ENCODE assay signal across 8 cellular contexts in the genomic region with DNA sequence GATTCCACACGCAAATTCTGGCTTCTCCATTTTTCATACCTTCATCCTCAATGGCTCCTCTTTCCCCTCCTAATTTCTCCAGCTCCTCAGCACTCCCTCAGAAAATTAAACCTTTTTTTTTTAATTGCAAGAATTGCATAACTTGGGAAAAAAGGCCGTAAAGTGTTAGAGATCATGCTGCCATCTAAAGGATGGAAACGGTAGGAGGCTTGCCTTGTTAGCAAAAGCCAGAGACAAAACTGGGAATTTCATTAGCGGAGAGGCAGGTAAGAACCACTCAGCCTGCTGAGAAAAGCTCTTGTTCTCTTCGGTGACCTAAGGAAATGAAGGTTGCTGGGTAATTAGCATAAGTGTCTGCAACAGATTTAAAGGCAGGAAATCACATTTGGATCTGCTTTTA.
DNase-seq lines count a peak whose midpoint lies in the region; ATAC-seq, FAIRE-seq and TF ChIP-seq lines count a peak whose summit lies in the region.

No MANE protein-coding gene starts in this region.

- peaks cover 11% of the 10 kb centered on the region for H3K9me3 Mint-ChIP-seq in activated naive CD8-positive, alpha-beta T cell treated with anti-CD3 and anti-CD28 coated beads for 36 hours

- peaks cover 11% of the 10 kb centered on the region for H3K36me3 Mint-ChIP-seq in activated naive CD8-positive, alpha-beta T cell treated with anti-CD3 and anti-CD28 coated beads for 36 hours

- no peaks in the 10 kb centered on the region; a peak in 2 of 5 replicates for H3K4me1 ChIP-seq in K562 (replicated peaks in 1 of 2; ENCODE audit: control insufficient read depth in 2 of 2, insufficient read depth in 2 of 2, low read length in 2 of 2)
- peaks cover 0 to 2% of the 10 kb centered on the region in 2 donors for H3K4me1 ChIP-seq in aorta (ENCODE audit: control insufficient read depth in 1 of 2, insufficient read depth in 2 of 2, low read length in 2 of 2)

- H3K4me3 Mint-ChIP-seq in activated naive CD8-positive, alpha-beta T cell treated with anti-CD3 and anti-CD28 coated beads for 36 hours: no peak overlapping the region

- H3K27ac Mint-ChIP-seq in activated naive CD8-positive, alpha-beta T cell treated with anti-CD3 and anti-CD28 coated beads for 36 hours: no peak overlapping the region

- H3K4me3 ChIP-seq in K562 (no peak overlapping the region), aorta (ENCODE audit: low read length in 2 of 2) (no peak overlapping the region)

- no peak for FAIRE-seq in K562 (lab: Jason Lieb, UNC)

- in situ Hi-C loops in ACHN (cut with HindIII; ENCODE audit: low pct_ligation_motif_present, low pct_unique_long_range_greater_than_20kb, low sequenced_read_pairs): no loop called here
- in situ Hi-C loops in K562 (cut with MboI): no loop called here

- ATAC-seq in K562 (no peak), aorta (ENCODE audit: low FRiP score) (no peak), GM19023 (IDR thresholded peaks at IDR 0.05; ENCODE audit: unreplicated experiment) (no peak), GM18498 (IDR thresholded peaks at IDR 0.05; ENCODE audit: unreplicated experiment) (no peak)

- no TSS peak for BruUV-seq in K562 (replicated peaks; lab: Mats Ljungman, UMichigan)

- H3K27me3 ChIP-seq in K562 (ENCODE audit: control insufficient read depth in 2 of 2, insufficient read depth in 2 of 2, low read length in 2 of 2) (no peaks in the 10 kb centered on the region), aorta (ENCODE audit: control insufficient read depth in 1 of 2, insufficient read depth in 2 of 2, low read length in 1 of 2) (no peaks in the 10 kb centered on the region)

- H3K79me2 ChIP-seq in K562 (ENCODE audit: control insufficient read depth, insufficient read depth, low read length): no peaks in the 10 kb centered on the region

- WGBS in K562 (ENCODE audit: insufficient coverage, low coverage, missing lambda C conversion rate): 0% methylated on average over 5 of the region's 5 CpGs
- WGBS in aorta, 2 donors: 7 to 12% methylated on average over 5 of the region's 5 CpGs

- no peak overlapping the region for H3K4me2 ChIP-seq in K562 (ENCODE audit: insufficient read depth, low read length)

- CTCF ChIA-PET in K562 (lab: Yijun Ruan, JAX; ENCODE audit: low intra/inter-chr PET ratio): no interaction called here

- no peaks in the 10 kb centered on the region for H4K20me1 ChIP-seq in K562 (replicated peaks; ENCODE audit: control insufficient read depth, insufficient read depth, low read length)

- no peaks in the 10 kb centered on the region for H3K4me1 Mint-ChIP-seq in activated naive CD8-positive, alpha-beta T cell treated with anti-CD3 and anti-CD28 coated beads for 36 hours

- no peak for TF ChIP-seq POLR2A in K562 (conservative IDR thresholded peaks at IDR 0.05)

- H3K27ac ChIP-seq in K562 (ENCODE audit: extremely low read depth, low read depth, low read length) (no peak overlapping the region), aorta (ENCODE audit: low read depth in 1 of 2, low read length in 2 of 2) (no peak overlapping the region)

- DNase-seq in ACHN (peak; percentile 62), HT1080 (ENCODE audit: low read depth) (peak; percentile 17), K562 (ENCODE audit: extremely low read depth in 1 of 4, low spot score in 3 of 4) (peak in 2 of 4 experiments; percentile 3 to 5), kidney tubule cell (ENCODE audit: low spot score) (peak; percentile 42), aorta (no peak)
- DNase-seq in activated naive CD8-positive, alpha-beta T cell treated with anti-CD3 and anti-CD28 coated beads for 36 hours: no peak

- no peak overlapping the region for H3K9ac ChIP-seq in K562 (ENCODE audit: insufficient read depth in 1 of 2, low read depth in 2 of 2, low read length in 2 of 2)

- peak; percentile 5 to 28 (median 27); a peak in 3 of 6 replicates for TF ChIP-seq CTCF in K562 (IDR thresholded peaks at IDR 0.05 in 2 of 3, conservative IDR thresholded peaks at IDR 0.05 in 1 of 3; ENCODE audit: insufficient read depth in 2 of 3, low read depth in 1 of 3, low read length in 3 of 3)

- H3K9me3 ChIP-seq in K562 (replicated peaks; ENCODE audit: control insufficient read depth, insufficient read depth, low read depth, low read length) (no peaks in the 10 kb centered on the region), aorta (ENCODE audit: control insufficient read depth, low read length) (no peaks in the 10 kb centered on the region)

- H3K9me1 ChIP-seq in K562 (ENCODE audit: control insufficient read depth, insufficient read depth, low read length): no peaks in the 10 kb centered on the region

- POLR2A ChIA-PET in K562 (lab: Yijun Ruan, JAX): no interaction called here

- peak; percentile 15 to 39; a peak in 2 of 4 replicates for TF ChIP-seq RAD21 in K562 (CRISPR knock-in tag; conservative IDR thresholded peaks at IDR 0.05 in 1 of 2, IDR thresholded peaks at IDR 0.05 in 1 of 2)

- TF ChIP-seq EP300 in K562 (IDR thresholded peaks at IDR 0.05; ENCODE audit: low read length): no peak

- H3K27me3 Mint-ChIP-seq in activated naive CD8-positive, alpha-beta T cell treated with anti-CD3 and anti-CD28 coated beads for 36 hours: no peaks in the 10 kb centered on the region

- H3K36me3 ChIP-seq in K562 (ENCODE audit: control insufficient read depth, insufficient read depth, low read length) (no peaks in the 10 kb centered on the region), aorta (ENCODE audit: control insufficient read depth in 1 of 2, insufficient read depth in 2 of 2, low read length in 1 of 2) (no peaks in the 10 kb centered on the region)

- intact Hi-C loops in K562 (cut with micrococcal nuclease) (loop anchor here (1.0 kb wide), 1 partner anchor 70 kb away; no protein-coding TSS in a partner anchor), aorta (cut with DNase I) (loop anchor here (5.0 to 10.0 kb wide), 6 partner anchors 136 to 459 kb away; partner anchors contain the start of gene AEBP2 (in 1 of the 2))

- H2AFZ ChIP-seq in K562 (ENCODE audit: low read depth, low read length): no peak overlapping the region

TF ChIP-seq in K562, 482 proteins besides CTCF, POLR2A, EP300 and RAD21:
- TF ChIP-seq L3MBTL2 (IDR thresholded peaks at IDR 0.05) (no peak), CEBPB (tag; IDR thresholded peaks at IDR 0.05) (peak; percentile 55; the same call in 1 of the 2 replicates), C11orf30 (IDR thresholded peaks at IDR 0.05; ENCODE audit: low read depth) (no peak), MEF2A (IDR thresholded peaks at IDR 0.05; ENCODE audit: control insufficient read depth, low read depth, low read length) (no peak), POLR3G (IDR thresholded peaks at IDR 0.05; ENCODE audit: extremely low read depth, insufficient read length, insufficient replicate concordance) (no peak), SRSF7 (optimal IDR thresholded peaks at IDR 0.05; ENCODE audit: low read depth, low read length) (no peak), ZEB2 (IDR thresholded peaks at IDR 0.05) (no peak), ZNF707 (CRISPR knock-in tag; conservative IDR thresholded peaks at IDR 0.05) (no peak), CEBPG (CRISPR knock-in tag; IDR thresholded peaks at IDR 0.05) (no peak), CEBPG (tag; conservative IDR thresholded peaks at IDR 0.05 in 1 of 2, IDR thresholded peaks at IDR 0.05 in 1 of 2) (0 out of 4 replicates have a peak, but pooled peaks of 1 of the 2 experiments have one; percentile 6), CCAR2 (IDR thresholded peaks at IDR 0.05; ENCODE audit: low read depth, low read length) (no peak), SNIP1 (IDR thresholded peaks at IDR 0.05; ENCODE audit: low read depth) (no peak), ZNF778 (CRISPR knock-in tag; IDR thresholded peaks at IDR 0.05) (no peak)

Comparison
In these comparisons a context has a peak if more than half of its experiments do, and no peak if none do; other contexts are left out.
1. DNase-seq: peak in ACHN (single experiment), HT1080 (single experiment) and kidney tubule cell (single experiment); none in activated naive CD8-positive, alpha-beta T cell treated with anti-CD3 and anti-CD28 coated beads for 36 hours (single experiment) and aorta (0 of 2).